Comparison of ENCODE assay signal across 1 cellular context in genomic region chr1:38859561-38860463, GRCh38.
TF ChIP-seq lines count a peak whose summit lies in the region.

RRAGC (minus strand) TSS chr1:38859772; CDS start chr1:38859646, 126 bp downstream.

TF ChIP-seq in WTC11, 78 proteins besides CTCF, POLR2A, EP300 and RAD21 (continued from another document):
- TF ChIP-seq HMGXB4 (CRISPR knock-in tag; IDR thresholded peaks at IDR 0.05) = no peak
- TF ChIP-seq E2F1 (CRISPR knock-in tag; IDR thresholded peaks at IDR 0.05) = no peak
- no peak for TF ChIP-seq ZMAT4 (CRISPR knock-in tag; IDR thresholded peaks at IDR 0.05)
- no peak for TF ChIP-seq RORB (CRISPR knock-in tag; IDR thresholded peaks at IDR 0.05)
- TF ChIP-seq ZNF512 (CRISPR knock-in tag; IDR thresholded peaks at IDR 0.05; ENCODE audit: borderline replicate concordance) = no peak
- TF ChIP-seq GTF2I (CRISPR knock-in tag; conservative IDR thresholded peaks at IDR 0.05) = no peak
- peak; percentile 72 for TF ChIP-seq MAX (CRISPR knock-in tag; IDR thresholded peaks at IDR 0.05)
- TF ChIP-seq STAT6 (CRISPR knock-in tag; conservative IDR thresholded peaks at IDR 0.05; ENCODE audit: low read depth) = no peak
- no peak for TF ChIP-seq SMAD4 (CRISPR knock-in tag; IDR thresholded peaks at IDR 0.05)
